30 cellular contexts compared by ENCODE assay signal in the genomic region with DNA sequence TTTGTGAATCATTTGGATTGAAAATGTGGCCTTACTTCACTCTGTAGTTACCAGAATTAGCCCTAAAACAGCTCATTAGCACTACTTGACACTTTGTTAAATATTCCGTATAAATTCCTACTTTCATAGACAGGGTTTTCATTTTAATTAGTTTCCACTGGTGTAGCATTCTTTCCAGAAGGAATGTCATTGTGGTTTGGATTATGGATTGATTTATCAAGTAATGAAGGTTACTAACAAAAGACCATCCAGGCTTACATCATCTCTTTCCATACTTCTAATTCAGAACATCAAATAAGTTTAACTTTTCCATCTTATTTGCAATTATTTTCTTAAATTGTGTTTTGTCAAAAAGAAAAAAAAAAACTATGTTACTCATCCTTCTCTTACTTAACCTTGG.
"Had no signal": no experiment of that assay in that cellular context is flagged by ENCODE, and none has a peak within 500 bp of the region (broad histone marks: within the 10 kb centered on the region; RNA-seq: fewer than 3 reads in every experiment).

No MANE protein-coding gene starts in this region.

- ATAC-seq: activated CD8-positive, alpha-beta T cell treated with anti-CD3 and anti-CD28 coated beads, Interleukin-2, amount 10 ng/mL, durations not matched to agents 7 days and 5 days; activated naive CD4-positive, alpha-beta T cell treated with anti-CD3 and anti-CD28 coated beads, Interleukin-2, amount 50 U/mL, for 72 hours; activated naive CD8-positive, alpha-beta T cell treated with anti-CD3 and anti-CD28 coated beads, Interleukin-2, amount 50 U/mL, for 24 hours; body of pancreas; Panc1; WTC11 had no signal

- H3K27me3 Mint-ChIP-seq: activated naive CD8-positive, alpha-beta T cell treated with anti-CD3 and anti-CD28 coated beads, Interleukin-2, amount 50 U/mL, for 24 hours had no signal

- H3K27me3 ChIP-seq: body of pancreas, SJCRH30 had no signal

- H3K36me3 ChIP-seq: SJCRH30 had no signal

- H3K4me3 ChIP-seq: body of pancreas, SJCRH30 had no signal

- FAIRE-seq: bronchial epithelial cell had no signal

- H3K4me3 Mint-ChIP-seq: activated CD8-positive, alpha-beta T cell treated with anti-CD3 and anti-CD28 coated beads, Interleukin-2, amount 10 ng/mL, durations not matched to agents 7 days and 5 days; activated naive CD8-positive, alpha-beta T cell treated with anti-CD3 and anti-CD28 coated beads, Interleukin-2, amount 50 U/mL, for 24 hours; T-helper 1 cell treated with Interleukin-12 subunit alpha and Interleukin-12 subunit beta and Interleukin-4 antibody, amounts not matched to agents 30 μg/mL and 1 μg/mL, for 36 hours; WTC11 had no signal

- H3K27ac ChIP-seq: body of pancreas, RWPE1, SJCRH30 had no signal

- H3K4me1 ChIP-seq: SJCRH30 had no signal

- DNase-seq: activated CD4-positive, alpha-beta T cell treated with anti-CD3 and anti-CD28 coated beads for 48 hours; activated CD4-positive, alpha-beta T cell treated with anti-CD3 and anti-CD28 coated beads, Interleukin-2, amount 50 U/mL, for 4 hours; activated CD4-positive, CD25-positive, alpha-beta regulatory T cell treated with anti-CD3 and anti-CD28 coated beads, Interleukin-2, amount 50 U/mL, for 72 hours; activated CD8-positive, alpha-beta memory T cell treated with anti-CD3 and anti-CD28 coated beads, Interleukin-2, amount 50 U/mL, for 48 hours; activated CD8-positive, alpha-beta T cell treated with anti-CD3 and anti-CD28 coated beads, Interleukin-2, amount 10 ng/mL, durations not matched to agents 7 days and 5 days; activated effector memory CD4-positive, alpha-beta T cell treated with Interleukin-2 at 50 U/mL for 16 hours; activated naive CD4-positive, alpha-beta T cell; activated naive CD8-positive, alpha-beta T cell treated with anti-CD3 and anti-CD28 coated beads, Interleukin-2, amount 50 U/mL, for 24 hours; activated T-cell treated with anti-CD3 and anti-CD28 coated beads, Interleukin-2, amount 50 U/mL, for 1 hour; amygdala; body of pancreas; central memory CD4-positive, alpha-beta T cell; Karpas-422; MM.1S; NCI-H1105 treated with DMSO at 0.1 percent for 48 hours; NCI-H1436 treated with DMSO at 0.1 percent for 48 hours; NCI-H187; NCI-H2081; NCI-H510A treated with DMSO at 0.1 percent for 48 hours; NCI-H69; NK-92 treated with Interleukin-12 subunit alpha and Interleukin-12 subunit beta, amount 100 ng/mL, for 24 hours; OCI-M1; Right ventricle myocardium superior; SJCRH30 had no signal

- H3K27ac Mint-ChIP-seq: activated CD8-positive, alpha-beta T cell treated with anti-CD3 and anti-CD28 coated beads, Interleukin-2, amount 10 ng/mL, durations not matched to agents 7 days and 5 days; activated naive CD4-positive, alpha-beta T cell treated with anti-CD3 and anti-CD28 coated beads, Interleukin-2, amount 50 U/mL, for 72 hours; activated naive CD8-positive, alpha-beta T cell treated with anti-CD3 and anti-CD28 coated beads, Interleukin-2, amount 50 U/mL, for 24 hours; T-helper 1 cell treated with Interleukin-12 subunit alpha and Interleukin-12 subunit beta and Interleukin-4 antibody, amounts not matched to agents 30 μg/mL and 1 μg/mL, for 36 hours; WTC11 had no signal

- H3K9me3 ChIP-seq: body of pancreas, SJCRH30 had no signal

- H3K9me3 Mint-ChIP-seq: activated naive CD8-positive, alpha-beta T cell treated with anti-CD3 and anti-CD28 coated beads, Interleukin-2, amount 50 U/mL, for 24 hours; T-helper 1 cell treated with Interleukin-12 subunit alpha and Interleukin-12 subunit beta and Interleukin-4 antibody, amounts not matched to agents 30 μg/mL and 1 μg/mL, for 36 hours had no signal

- H3K36me3 Mint-ChIP-seq: activated naive CD4-positive, alpha-beta T cell treated with anti-CD3 and anti-CD28 coated beads, Interleukin-2, amount 50 U/mL, for 72 hours had no signal
